Comparison of ENCODE assay signal across 9 cellular contexts in genomic region chr2:233081232-233081730, GRCh38. TPM values are rescaled to one million over a fixed set of nuclear protein-coding genes. Genes with fewer than 3 reads are reported as not detected.
DNase-seq lines count a peak whose midpoint lies in the region; ATAC-seq and TF ChIP-seq lines count a peak whose summit lies in the region.
"Had no signal": no experiment of that assay in that cellular context is flagged by ENCODE, and none has a peak within 500 bp of the region (broad histone marks: within the 10 kb centered on the region; RNA-seq: fewer than 3 reads in every experiment).

No MANE protein-coding gene starts in this region.

- H3K27me3 ChIP-seq in layer of hippocampus (ENCODE audit: control insufficient read depth, insufficient read depth, low read length) = no peaks in the 10 kb centered on the region
- no peaks in the 10 kb centered on the region for H3K27me3 ChIP-seq in psoas muscle (ENCODE audit: insufficient read depth in 3 of 3, low read length in 2 of 3)

- DNase-seq in Ammon's horn (ENCODE audit: low spot score) = peak; percentile 53
- DNase-seq in activated CD4-positive, alpha-beta T cell treated with anti-CD3 and anti-CD28 coated beads, Interleukin-2, amount 50 U/mL, for 4 hours = peak; percentile 56
- no peak for DNase-seq in GM19238 (ENCODE audit: insufficient read length, low spot score)
- DNase-seq in glutamatergic neuron = no peak
- no peak for DNase-seq in psoas muscle
- DNase-seq in DMS153 (lab: John Stamatoyannopoulos, UW) = no peak

- no peak overlapping the region for H3K4me3 ChIP-seq in psoas muscle

- H3K4me1 Mint-ChIP-seq in glutamatergic neuron (ENCODE audit: low read depth, unreplicated experiment) = peaks cover 5% of the 10 kb centered on the region

- H3K36me3 Mint-ChIP-seq in glutamatergic neuron (ENCODE audit: unreplicated experiment) = peaks cover 4% of the 10 kb centered on the region

- no peaks in the 10 kb centered on the region for H3K36me3 ChIP-seq in psoas muscle (ENCODE audit: insufficient read depth in 1 of 2, low read depth in 1 of 2)

- no peak overlapping the region for H3K27ac Mint-ChIP-seq in glutamatergic neuron (ENCODE audit: unreplicated experiment)

- H3K27me3 Mint-ChIP-seq in glutamatergic neuron (ENCODE audit: unreplicated experiment) = peaks cover 3% of the 10 kb centered on the region

- ATAC-seq in HG02571 (IDR thresholded peaks at IDR 0.05; ENCODE audit: unreplicated experiment) (peak; percentile 8), psoas muscle (no peak)

- no peak for TF ChIP-seq CTCF in glutamatergic neuron (IDR thresholded peaks at IDR 0.05; ENCODE audit: partially characterized antibody, unreplicated experiment)
- no peak for TF ChIP-seq CTCF in psoas muscle (IDR thresholded peaks at IDR 0.05)

- H3K4me1 ChIP-seq in psoas muscle = peaks cover 14% of the 10 kb centered on the region

- H3K27ac ChIP-seq in layer of hippocampus (ENCODE audit: low read depth, low read length) (peak overlapping the region; percentile 47), psoas muscle (no peak overlapping the region)

- H3K9me3 Mint-ChIP-seq in glutamatergic neuron (ENCODE audit: unreplicated experiment) = no peaks in the 10 kb centered on the region

- 89 to 93% (median 90%) methylated on average over 9 of the region's 9 CpGs for WGBS in psoas muscle, 3 donors

- intact Hi-C loops in psoas muscle (cut with DNase I) = no loop called here

- no peak overlapping the region for H3K4me3 Mint-ChIP-seq in glutamatergic neuron (ENCODE audit: unreplicated experiment)

- no peaks in the 10 kb centered on the region for H3K9me3 ChIP-seq in psoas muscle

RNA-seq across cellular contexts. Expression of gene INPP5D, which starts 21.1 kb away (rescaled TPM):
- total RNA-seq in glutamatergic neuron (ENCODE audit: unreplicated experiment) = 2.2 TPM
- total RNA-seq in psoas muscle = 1 to 10 TPM; 2.8 to 4.2 (median 3.7) TPM
- polyA plus RNA-seq in psoas muscle = 1 to 10 TPM; 1.2 to 2.4 (median 2.4) TPM

RNA-seq across cellular contexts. Expression of gene NEU2, which starts 48.8 kb away (rescaled TPM):
- total RNA-seq in glutamatergic neuron (ENCODE audit: unreplicated experiment) = not detected
- total RNA-seq in psoas muscle = not detected
- not detected for polyA plus RNA-seq in psoas muscle
- polyA plus RNA-seq: AG04450 had no signal

Comparison
In these comparisons a context has a peak if more than half of its experiments do, and no peak if none do; other contexts are left out.
1. DNase-seq: peak in Ammon's horn (single experiment) and activated CD4-positive, alpha-beta T cell treated with anti-CD3 and anti-CD28 coated beads, Interleukin-2, amount 50 U/mL, for 4 hours (2 of 2); none in GM19238 (single experiment), glutamatergic neuron (single experiment), psoas muscle (0 of 2) and DMS153 (single experiment).